In genomic region chr5:95908799-95909198, GRCh38 we compare ENCODE assay signal across 19 cellular contexts.
"Had no signal": no experiment of that assay in that cellular context is flagged by ENCODE, and none has a peak within 500 bp of the region (broad histone marks: within the 10 kb centered on the region; RNA-seq: fewer than 3 reads in every experiment).

No MANE protein-coding gene starts in this region.

- FAIRE-seq: endometrium had no signal

- H3K27me3 Mint-ChIP-seq: brain; naive B cell; stimulated activated naive B cell treated with anti-CD40 and anti-IgM and Interleukin-4, amounts not matched to agents 10 μg/mL and 1 μg/mL and 100 μg/mL, for 72 hours; type B pancreatic cell had no signal

- ATAC-seq: activated CD8-positive, alpha-beta T cell treated with anti-CD3 and anti-CD28 coated beads, Interleukin-2, amount 10 ng/mL, durations not matched to agents 7 days and 5 days; left cardiac atrium; sciatic nerve; stimulated activated naive B cell treated with anti-CD40 and anti-IgM and Interleukin-4, amounts not matched to agents 10 μg/mL and 1 μg/mL and 100 μg/mL, for 72 hours had no signal

- H3K9me3 ChIP-seq: esophagus muscularis mucosa, spleen had no signal

- H3K27ac ChIP-seq: esophagus muscularis mucosa, spleen had no signal

- H3K9me3 Mint-ChIP-seq: activated T-helper 1 cell treated with anti-CD3 and anti-CD28 coated beads, Interleukin-12 subunit alpha, Interleukin-12 subunit beta, Interleukin-2, Interleukin-4 antibody, amounts not matched to agents 30 ng/mL and 10 ng/mL and 1 ng/mL, durations not matched to agents 14 hours and 24 hours and 36 hours; naive B cell; stimulated activated naive B cell treated with anti-CD40 and anti-IgM and Interleukin-4, amounts not matched to agents 10 μg/mL and 1 μg/mL and 100 μg/mL, for 72 hours; type B pancreatic cell had no signal

- H3K27me3 ChIP-seq: esophagus muscularis mucosa, spleen had no signal

- H3K4me3 Mint-ChIP-seq: activated CD8-positive, alpha-beta T cell treated with anti-CD3 and anti-CD28 coated beads, Interleukin-2, amount 10 ng/mL, durations not matched to agents 7 days and 5 days; activated T-helper 1 cell treated with anti-CD3 and anti-CD28 coated beads, Interleukin-12 subunit alpha, Interleukin-12 subunit beta, Interleukin-2, Interleukin-4 antibody, amounts not matched to agents 30 ng/mL and 10 ng/mL and 1 ng/mL, durations not matched to agents 14 hours and 24 hours and 36 hours; brain; naive B cell; stimulated activated naive B cell treated with anti-CD40 and anti-IgM and Interleukin-4, amounts not matched to agents 10 μg/mL and 1 μg/mL and 100 μg/mL, for 72 hours; type B pancreatic cell had no signal

- H3K36me3 Mint-ChIP-seq: type B pancreatic cell had no signal

- H3K27ac Mint-ChIP-seq: activated CD8-positive, alpha-beta T cell treated with anti-CD3 and anti-CD28 coated beads, Interleukin-2, amount 10 ng/mL, durations not matched to agents 7 days and 5 days; brain; naive B cell; stimulated activated naive B cell treated with anti-CD40 and anti-IgM and Interleukin-4, amounts not matched to agents 10 μg/mL and 1 μg/mL and 100 μg/mL, for 72 hours; type B pancreatic cell had no signal

- DNase-seq: activated CD4-positive, alpha-beta T cell treated with anti-CD3 and anti-CD28 coated beads for 4 hours; activated CD8-positive, alpha-beta memory T cell treated with anti-CD3 and anti-CD28 coated beads, Interleukin-2, amount 50 U/mL, for 48 hours; activated CD8-positive, alpha-beta T cell treated with anti-CD3 and anti-CD28 coated beads, Interleukin-2, amount 10 ng/mL, durations not matched to agents 7 days and 5 days; activated naive CD4-positive, alpha-beta T cell; cerebellar nuclear complex; glutamatergic neuron; left cardiac atrium; naive B cell; spleen; stimulated activated CD4-positive, alpha-beta T cell treated with anti-CD3 and anti-CD28 coated beads, Interleukin-2, amount 100 ng/mL, for 24 hours; stimulated activated naive B cell treated with anti-CD40 and anti-IgM and Interleukin-4, amounts not matched to agents 10 μg/mL and 1 μg/mL and 100 μg/mL, for 72 hours; T1000 had no signal

- H3K4me3 ChIP-seq: esophagus muscularis mucosa, lung, spleen had no signal

- H3K4me1 Mint-ChIP-seq: naive B cell had no signal
